ENCODE assay signal across 12 cellular contexts in the genomic region with DNA sequence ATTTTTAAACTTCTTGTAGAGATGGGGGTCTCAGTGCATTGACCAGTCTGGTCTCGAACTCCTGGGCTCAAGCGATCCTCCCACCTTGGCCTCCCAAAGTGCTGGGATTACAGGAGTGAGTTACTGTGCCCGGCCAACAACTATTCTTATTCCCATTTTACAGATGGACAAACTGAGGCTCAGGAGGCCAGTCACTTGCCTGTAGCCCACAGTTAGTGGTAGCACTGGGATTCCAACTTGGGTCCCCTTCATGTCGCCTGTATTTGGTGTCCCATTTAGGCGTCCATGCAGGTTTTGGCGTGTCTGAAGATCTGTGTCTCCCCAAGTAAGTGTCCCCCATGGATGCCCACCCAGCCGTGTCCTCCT. TPM values are rescaled to one million over a fixed set of nuclear protein-coding genes. Genes with fewer than 3 reads are reported as not detected.
DNase-seq lines count a peak whose midpoint lies in the region; ATAC-seq and TF ChIP-seq lines count a peak whose summit lies in the region.
"Had no signal": no experiment of that assay in that cellular context is flagged by ENCODE, and none has a peak within 500 bp of the region (broad histone marks: within the 10 kb centered on the region; RNA-seq: fewer than 3 reads in every experiment).

No MANE protein-coding gene starts in this region.

- H3K4me3 ChIP-seq in cardiac muscle cell (peak overlapping the region; percentile 42), esophagus (ENCODE audit: low read depth in 1 of 2, low read length in 2 of 2) (peak overlapping the region; percentile 45 to 59), upper lobe of right lung (peak overlapping the region; percentile 1), lower leg skin (ENCODE audit: low read depth, poor library complexity, severe bottlenecking) (no peak overlapping the region)

- peak overlapping the region; percentile 98 for H3K4me3 Mint-ChIP-seq in nephron progenitor cell
- H3K4me3 Mint-ChIP-seq: activated CD8-positive, alpha-beta T cell treated with anti-CD3 and anti-CD28 coated beads, Interleukin-2, amount 10 ng/mL, durations not matched to agents 7 days and 5 days; memory B cell had no signal

- H3K9me3 ChIP-seq in cardiac muscle cell (ENCODE audit: low read depth) (no peaks in the 10 kb centered on the region), esophagus (ENCODE audit: control insufficient read depth in 2 of 2, insufficient read depth in 1 of 2, low read depth in 1 of 2, low read length in 1 of 2) (no peaks in the 10 kb centered on the region), upper lobe of right lung (no peaks in the 10 kb centered on the region)

- H3K27me3 ChIP-seq in cardiac muscle cell (no peaks in the 10 kb centered on the region), esophagus (ENCODE audit: control insufficient read depth in 1 of 2, insufficient read depth in 2 of 2, low read length in 2 of 2) (no peaks in the 10 kb centered on the region), upper lobe of right lung (no peaks in the 10 kb centered on the region)

- H3K27ac ChIP-seq in cardiac muscle cell (peak overlapping the region; percentile 87), esophagus (ENCODE audit: low read depth in 2 of 2, low read length in 1 of 2) (peak overlapping the region; percentile 88 to 89), upper lobe of right lung (peak overlapping the region; percentile 85)

- H3K36me3 ChIP-seq in cardiac muscle cell = no peaks in the 10 kb centered on the region
- H3K36me3 ChIP-seq in esophagus (ENCODE audit: control insufficient read depth in 2 of 2, insufficient read depth in 2 of 2, low read length in 1 of 2) = peaks cover 0 to 3% of the 10 kb centered on the region in 2 donors
- no peaks in the 10 kb centered on the region for H3K36me3 ChIP-seq in upper lobe of right lung

- TF ChIP-seq CTCF in cardiac muscle cell (IDR thresholded peaks at IDR 0.05; ENCODE audit: low read depth, low read length) (no peak), nephron progenitor cell (IDR thresholded peaks at IDR 0.05) (no peak), upper lobe of right lung (IDR thresholded peaks at IDR 0.05) (no peak), lower leg skin (IDR thresholded peaks at IDR 0.05) (no peak)

- no peak for ATAC-seq in upper lobe of right lung
- ATAC-seq: activated CD8-positive, alpha-beta T cell treated with anti-CD3 and anti-CD28 coated beads, Interleukin-2, amount 10 ng/mL, durations not matched to agents 7 days and 5 days had no signal

- DNase-seq in cardiac muscle cell (ENCODE audit: low read depth in 1 of 2, low spot score in 1 of 2) (no peak), cardiac septum (ENCODE audit: low spot score) (no peak), nephron progenitor cell (no peak), upper lobe of right lung (no peak), foreskin melanocyte (no peak), GM19240 (ENCODE audit: insufficient read length, low spot score) (no peak), lower leg skin (ENCODE audit: low spot score in 2 of 2) (no peak)
- DNase-seq: activated CD8-positive, alpha-beta T cell treated with anti-CD3 and anti-CD28 coated beads, Interleukin-2, amount 10 ng/mL, durations not matched to agents 7 days and 5 days; NCI-H146; SIG-M5 had no signal

- peaks cover 61% of the 10 kb centered on the region for H3K4me1 Mint-ChIP-seq in nephron progenitor cell

- intact Hi-C loops in cardiac septum (cut with DNase I) (no loop called here), upper lobe of right lung (cut with DNase I) (no loop called here), lower leg skin (cut with DNase I; ENCODE audit: low total_unique reads) (no loop called here)

- H3K36me3 Mint-ChIP-seq in nephron progenitor cell (ENCODE audit: low read depth) = peaks cover 14% of the 10 kb centered on the region

- H3K27me3 Mint-ChIP-seq in nephron progenitor cell (ENCODE audit: low read depth, poor library complexity) = peaks cover 18% of the 10 kb centered on the region

- WGBS in esophagus, 2 donors = 62 to 63% methylated on average over 7 of the region's 7 CpGs
- WGBS in lower leg skin, 2 donors = 54 to 65% methylated on average over 7 of the region's 7 CpGs

- H3K9me3 Mint-ChIP-seq in nephron progenitor cell = no peaks in the 10 kb centered on the region
- H3K9me3 Mint-ChIP-seq: memory B cell had no signal

- peak overlapping the region; percentile 96 for H3K27ac Mint-ChIP-seq in nephron progenitor cell
- H3K27ac Mint-ChIP-seq: activated CD8-positive, alpha-beta T cell treated with anti-CD3 and anti-CD28 coated beads, Interleukin-2, amount 10 ng/mL, durations not matched to agents 7 days and 5 days; memory B cell had no signal

- H3K4me1 ChIP-seq in cardiac muscle cell (ENCODE audit: low read depth) = peaks cover 4% of the 10 kb centered on the region
- H3K4me1 ChIP-seq in esophagus (ENCODE audit: control insufficient read depth in 2 of 2, insufficient read depth in 2 of 2, low read length in 1 of 2) = peaks cover 5 to 8% of the 10 kb centered on the region in 2 donors
- no peaks in the 10 kb centered on the region for H3K4me1 ChIP-seq in upper lobe of right lung

- no peak for TF ChIP-seq POLR2A in lower leg skin (IDR thresholded peaks at IDR 0.05)

RNA-seq across cellular contexts. Expression of gene AXL, which starts 0.8 kb away (rescaled TPM):
- total RNA-seq in cardiac muscle cell = 62.7 and 68.5 TPM in 2 replicates
- 16.6 and 26.2 TPM in 2 replicates for polyA plus RNA-seq in cardiac muscle cell
- 13.0 TPM for total RNA-seq in cardiac septum
- 1 to 10 TPM; 1.9 to 4.1 TPM for polyA plus RNA-seq in esophagus
- 59.1 TPM for total RNA-seq in upper lobe of right lung
- total RNA-seq in lower leg skin = 10 to 100 TPM; 17.3 to 86.2 (median 56.7) TPM
- total RNA-seq: activated CD8-positive, alpha-beta T cell treated with anti-CD3 and anti-CD28 coated beads, Interleukin-2, amount 10 ng/mL, durations not matched to agents 7 days and 5 days had no signal

RNA-seq across cellular contexts. Expression of gene CYP2S1, which starts 25.2 kb away (rescaled TPM):
- 1.7 and 1.8 TPM in 2 replicates for total RNA-seq in cardiac muscle cell
- 0.60 and 2.3 TPM in 2 replicates for polyA plus RNA-seq in cardiac muscle cell
- total RNA-seq in cardiac septum = 0.48 TPM
- 10 to 100 TPM in 1 of 2 donors, 1 to 10 TPM in 1; 8.7 to 10.5 TPM for polyA plus RNA-seq in esophagus
- 11.1 TPM for total RNA-seq in upper lobe of right lung
- 1 to 10 TPM in 3 of 4 donors, under 1 TPM in 1; 0.49 to 3.8 (median 1.9) TPM for total RNA-seq in lower leg skin

RNA-seq across cellular contexts. Expression of gene HNRNPUL1, which starts 45.9 kb away (rescaled TPM):
- total RNA-seq in cardiac muscle cell (159 and 195 TPM in 2 replicates), cardiac septum (109 TPM), upper lobe of right lung (171 TPM), lower leg skin (100 to 1,000 TPM; 130 to 196 (median 152) TPM)
- polyA plus RNA-seq in cardiac muscle cell (148 and 216 TPM in 2 replicates), esophagus (10 to 100 TPM; 64.9 to 73.4 TPM)
